Comparison of ENCODE assay signal across 1 cellular context in genomic region chr2:234249006-234249405, GRCh38.
TF ChIP-seq lines count a peak whose summit lies in the region.

No MANE protein-coding gene starts in this region.

TF ChIP-seq in GM23338, 12 proteins besides CTCF, POLR2A, EP300 and RAD21:
- TF ChIP-seq ETS1 (IDR thresholded peaks at IDR 0.05): no peak
- no peak for TF ChIP-seq REST (IDR thresholded peaks at IDR 0.05; ENCODE audit: unreplicated experiment)
- no peak for TF ChIP-seq POLR2AphosphoS5 (IDR thresholded peaks at IDR 0.05; ENCODE audit: low read depth)
- no peak for TF ChIP-seq EZH2phosphoT487 (IDR thresholded peaks at IDR 0.05; ENCODE audit: unreplicated experiment)
- no peak for TF ChIP-seq ZNF114 (CRISPR knock-in tag; IDR thresholded peaks at IDR 0.05)
- no peak for TF ChIP-seq NANOG (IDR thresholded peaks at IDR 0.05; ENCODE audit: borderline replicate concordance)
- TF ChIP-seq EZH2 (IDR thresholded peaks at IDR 0.05; ENCODE audit: low read depth, unreplicated experiment): no peak
- no peak for TF ChIP-seq JUNB (IDR thresholded peaks at IDR 0.05; ENCODE audit: unreplicated experiment)
- no peak for TF ChIP-seq ZNF462 (CRISPR knock-in tag; IDR thresholded peaks at IDR 0.05)
- no peak for TF ChIP-seq ZNF331 (CRISPR knock-in tag; IDR thresholded peaks at IDR 0.05; ENCODE audit: low read depth)
- no peak for TF ChIP-seq CREB1 (CRISPR knock-in tag; IDR thresholded peaks at IDR 0.05; ENCODE audit: low read depth)
